Comparison of ENCODE assay signal across 28 cellular contexts in genomic region chr2:105181282-105181681, GRCh38.
"Had no signal": no experiment of that assay in that cellular context is flagged by ENCODE, and none has a peak within 500 bp of the region (broad histone marks: within the 10 kb centered on the region; RNA-seq: fewer than 3 reads in every experiment).

No MANE protein-coding gene starts in this region.

- H3K36me3 ChIP-seq: breast epithelium, gastroesophageal sphincter, uterus had no signal

- H3K9me3 ChIP-seq: breast epithelium, gastroesophageal sphincter, psoas muscle, testis, uterus had no signal

- H3K9me3 Mint-ChIP-seq: activated naive CD4-positive, alpha-beta T cell treated with anti-CD3 and anti-CD28 coated beads, Interleukin-2, amount 50 U/mL, for 24 hours; activated naive CD8-positive, alpha-beta T cell treated with anti-CD3 and anti-CD28 coated beads, Interleukin-2, amount 50 U/mL, for 24 hours; activated T-helper 2 cell treated with anti-CD3 and anti-CD28 coated beads, Interferon-gamma antibody, Interleukin-2, Interleukin-4, amounts not matched to agents 10 μg/mL and 5 μg/mL and 100 μg/mL, durations not matched to agents 14 hours and 24 hours and 36 hours; central memory CD8-positive, alpha-beta T cell; mesothelial cell of epicardium; T-helper 2 cell treated with Interferon-gamma antibody and Interleukin-4, amounts not matched to agents 5 μg/mL and 100 μg/mL, for 36 hours; type B pancreatic cell had no signal

- H3K4me1 Mint-ChIP-seq: activated CD4-positive, alpha-beta T cell treated with anti-CD3 and anti-CD28 coated beads for 36 hours; activated CD8-positive, alpha-beta memory T cell treated with anti-CD3 and anti-CD28 coated beads, Interleukin-2, amount 10 ng/mL, durations not matched to agents 7 days and 5 days; activated naive CD4-positive, alpha-beta T cell treated with anti-CD3 and anti-CD28 coated beads, Interleukin-2, amount 50 U/mL, for 24 hours; activated naive CD8-positive, alpha-beta T cell treated with anti-CD3 and anti-CD28 coated beads, Interleukin-2, amount 50 U/mL, for 24 hours had no signal

- H3K27ac Mint-ChIP-seq: activated CD4-positive, alpha-beta T cell treated with anti-CD3 and anti-CD28 coated beads for 36 hours; activated CD8-positive, alpha-beta memory T cell treated with anti-CD3 and anti-CD28 coated beads, Interleukin-2, amount 10 ng/mL, durations not matched to agents 7 days and 5 days; activated CD8-positive, alpha-beta T cell treated with anti-CD3 and anti-CD28 coated beads, Interleukin-2, amount 10 ng/mL, durations not matched to agents 7 days and 5 days; activated naive CD4-positive, alpha-beta T cell treated with anti-CD3 and anti-CD28 coated beads, Interleukin-2, amount 50 U/mL, for 24 hours; activated naive CD8-positive, alpha-beta T cell treated with anti-CD3 and anti-CD28 coated beads, Interleukin-2, amount 50 U/mL, for 24 hours; activated T-helper 2 cell treated with anti-CD3 and anti-CD28 coated beads, Interferon-gamma antibody, Interleukin-2, Interleukin-4, amounts not matched to agents 10 μg/mL and 5 μg/mL and 100 μg/mL, durations not matched to agents 14 hours and 24 hours and 36 hours; mesothelial cell of epicardium; naive thymus-derived CD4-positive, alpha-beta T cell; T-helper 2 cell treated with Interferon-gamma antibody and Interleukin-4, amounts not matched to agents 5 μg/mL and 100 μg/mL, for 36 hours; type B pancreatic cell had no signal

- H3K9ac ChIP-seq: parathyroid adenoma had no signal

- H3K27ac ChIP-seq: breast epithelium, gastroesophageal sphincter, hepatocyte, parathyroid adenoma, psoas muscle, testis, uterus had no signal

- H3K36me3 Mint-ChIP-seq: activated CD8-positive, alpha-beta memory T cell treated with anti-CD3 and anti-CD28 coated beads, Interleukin-2, amount 10 ng/mL, durations not matched to agents 7 days and 5 days; activated naive CD4-positive, alpha-beta T cell treated with anti-CD3 and anti-CD28 coated beads, Interleukin-2, amount 50 U/mL, for 24 hours; mesothelial cell of epicardium; naive thymus-derived CD4-positive, alpha-beta T cell; type B pancreatic cell had no signal

- H3K27me3 ChIP-seq: testis, uterus had no signal

- H3K4me3 ChIP-seq: breast epithelium, gastroesophageal sphincter, hepatocyte, psoas muscle, testis, uterus had no signal

- H3K4me3 Mint-ChIP-seq: activated CD4-positive, alpha-beta T cell treated with anti-CD3 and anti-CD28 coated beads for 36 hours; activated CD8-positive, alpha-beta memory T cell treated with anti-CD3 and anti-CD28 coated beads, Interleukin-2, amount 10 ng/mL, durations not matched to agents 7 days and 5 days; activated CD8-positive, alpha-beta T cell treated with anti-CD3 and anti-CD28 coated beads, Interleukin-2, amount 10 ng/mL, durations not matched to agents 7 days and 5 days; activated naive CD4-positive, alpha-beta T cell treated with anti-CD3 and anti-CD28 coated beads, Interleukin-2, amount 50 U/mL, for 24 hours; activated naive CD8-positive, alpha-beta T cell treated with anti-CD3 and anti-CD28 coated beads, Interleukin-2, amount 50 U/mL, for 24 hours; central memory CD8-positive, alpha-beta T cell; mesothelial cell of epicardium; naive thymus-derived CD4-positive, alpha-beta T cell; T-helper 2 cell treated with Interferon-gamma antibody and Interleukin-4, amounts not matched to agents 5 μg/mL and 100 μg/mL, for 36 hours; type B pancreatic cell had no signal

- ATAC-seq: activated CD4-positive, alpha-beta T cell treated with anti-CD3 and anti-CD28 coated beads for 36 hours; activated CD8-positive, alpha-beta memory T cell treated with anti-CD3 and anti-CD28 coated beads, Interleukin-2, amount 10 ng/mL, durations not matched to agents 7 days and 5 days; activated CD8-positive, alpha-beta T cell treated with anti-CD3 and anti-CD28 coated beads, Interleukin-2, amount 10 ng/mL, durations not matched to agents 7 days and 5 days; activated naive CD8-positive, alpha-beta T cell treated with anti-CD3 and anti-CD28 coated beads, Interleukin-2, amount 50 U/mL, for 24 hours; gastroesophageal sphincter; naive thymus-derived CD4-positive, alpha-beta T cell; psoas muscle had no signal

- DNase-seq: activated CD4-positive, alpha-beta T cell treated with anti-CD3 and anti-CD28 coated beads for 36 hours; activated CD4-positive, CD25-positive, alpha-beta regulatory T cell; activated CD8-positive, alpha-beta memory T cell treated with anti-CD3 and anti-CD28 coated beads, Interleukin-2, amount 10 ng/mL, durations not matched to agents 7 days and 5 days; activated CD8-positive, alpha-beta T cell treated with anti-CD3 and anti-CD28 coated beads, Interleukin-2, amount 10 ng/mL, durations not matched to agents 7 days and 5 days; activated naive CD8-positive, alpha-beta T cell treated with anti-CD3 and anti-CD28 coated beads, Interleukin-2, amount 50 U/mL, for 24 hours; activated T-cell treated with anti-CD3 and anti-CD28 coated beads, Interleukin-2, amount 50 U/mL, for 48 hours; amygdala; effector CD8-positive, alpha-beta T cell; left colon; mammary epithelial cell; naive thymus-derived CD4-positive, alpha-beta T cell; occipital lobe; psoas muscle; stimulated activated CD4-positive, alpha-beta T cell treated with anti-CD3 and anti-CD28 coated beads, Interleukin-2, amount 100 ng/mL, for 48 hours; stimulated activated naive CD4-positive, alpha-beta T cell treated with Interleukin-2 at 50 U/mL for 16 hours; T-helper 1 cell; testis; uterus had no signal

- H3K4me2 ChIP-seq: hepatocyte had no signal

- H3K4me1 ChIP-seq: breast epithelium, gastroesophageal sphincter, parathyroid adenoma, psoas muscle, testis, uterus had no signal

- H2AFZ ChIP-seq: hepatocyte, parathyroid adenoma had no signal
